21 cellular contexts compared by ENCODE assay signal in the genomic region with DNA sequence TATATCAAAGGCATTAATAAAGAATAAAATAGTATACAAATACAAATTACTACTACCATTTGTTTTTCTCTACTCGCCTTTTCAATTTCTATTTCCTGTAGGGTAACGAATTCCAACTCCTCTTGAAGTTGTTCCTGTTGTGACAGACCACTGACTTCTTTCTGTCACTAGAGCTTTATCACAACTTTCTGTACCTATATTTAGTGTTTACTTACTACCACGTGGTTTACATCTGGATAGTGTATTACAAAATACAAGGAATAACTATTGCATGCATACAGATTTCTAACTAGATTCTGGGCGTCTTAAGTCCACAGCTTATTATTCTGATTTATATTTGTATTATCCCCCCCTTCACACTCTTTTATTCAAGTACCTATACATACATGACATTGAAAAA. TPM values are rescaled to one million over a fixed set of nuclear protein-coding genes. Genes with fewer than 3 reads are reported as not detected.
DNase-seq lines count a peak whose midpoint lies in the region; ATAC-seq and TF ChIP-seq lines count a peak whose summit lies in the region.
"Had no signal": no experiment of that assay in that cellular context is flagged by ENCODE, and none has a peak within 500 bp of the region (broad histone marks: within the 10 kb centered on the region; RNA-seq: fewer than 3 reads in every experiment).

No MANE protein-coding gene starts in this region.

- H3K4me1 ChIP-seq in BLaER1 (peaks cover 28% of the 10 kb centered on the region), Karpas-422 (ENCODE audit: low read length) (peaks cover 19% of the 10 kb centered on the region), GM23338 (ENCODE audit: insufficient read depth) (no peaks in the 10 kb centered on the region)
- H3K4me1 ChIP-seq: A549, Caco-2 had no signal

- H3K9me3 ChIP-seq in BLaER1, result no peaks in the 10 kb centered on the region
- no peaks in the 10 kb centered on the region for H3K9me3 ChIP-seq in Karpas-422 (ENCODE audit: low read length)
- H3K9me3 ChIP-seq: A549, BE2C, Caco-2 had no signal

- H3K36me3 ChIP-seq in BLaER1 (peaks cover 13% of the 10 kb centered on the region), Karpas-422 (ENCODE audit: insufficient read depth, low read length) (no peaks in the 10 kb centered on the region), GM23338 (ENCODE audit: insufficient read depth) (no peaks in the 10 kb centered on the region)

- H4K20me1 ChIP-seq in BLaER1 (no peaks in the 10 kb centered on the region), Karpas-422 (ENCODE audit: insufficient read depth, low read depth, low read length) (no peaks in the 10 kb centered on the region), GM23338 (replicated peaks; ENCODE audit: insufficient read depth) (no peaks in the 10 kb centered on the region)

- intact Hi-C loops in Right ventricle myocardium superior (cut with DNase I) (no loop called here), cardiac septum (cut with DNase I) (no loop called here)

- no peak overlapping the region for H3K4me3 ChIP-seq in BLaER1
- no peak overlapping the region for H3K4me3 ChIP-seq in Karpas-422 (ENCODE audit: low read length)
- no peak overlapping the region for H3K4me3 ChIP-seq in GM23338
- H3K4me3 ChIP-seq: A549, GM23248 had no signal

- peak; percentile 59 for ATAC-seq in Right ventricle myocardium superior (ENCODE audit: poor library complexity)
- no peak for ATAC-seq in GM23338
- ATAC-seq in HG03097 (IDR thresholded peaks at IDR 0.05; ENCODE audit: low FRiP score, unreplicated experiment), result no peak
- ATAC-seq: A549; CD8-positive, alpha-beta T cell; HCT116 had no signal

- H3K27me3 Mint-ChIP-seq in endothelial cell (ENCODE audit: unreplicated experiment), result no peaks in the 10 kb centered on the region
- no peaks in the 10 kb centered on the region for H3K27me3 Mint-ChIP-seq in GM23338 (ENCODE audit: insufficient read depth, low read depth, poor library complexity)
- H3K27me3 Mint-ChIP-seq: CD4-positive, CD25-positive, alpha-beta regulatory T cell had no signal

- H3K9me3 Mint-ChIP-seq in endothelial cell (ENCODE audit: unreplicated experiment) (no peaks in the 10 kb centered on the region), GM23338 (peaks cover 6% of the 10 kb centered on the region; the same call in 2 of the 3 replicates)
- H3K9me3 Mint-ChIP-seq: CD8-positive, alpha-beta T cell had no signal

- TF ChIP-seq CTCF in endothelial cell (IDR thresholded peaks at IDR 0.05; ENCODE audit: unreplicated experiment), result no peak
- TF ChIP-seq CTCF in GM23338 (conservative IDR thresholded peaks at IDR 0.05; ENCODE audit: low read depth in 2 of 2), result no peak

- H3K9ac ChIP-seq in BLaER1, result no peak overlapping the region
- no peak overlapping the region for H3K9ac ChIP-seq in Karpas-422 (ENCODE audit: low read length)
- H3K9ac ChIP-seq: GM23248 had no signal

- H3K4me3 Mint-ChIP-seq in endothelial cell (ENCODE audit: unreplicated experiment) (no peak overlapping the region), GM23338 (no peak overlapping the region)
- H3K4me3 Mint-ChIP-seq: CD4-positive, CD25-positive, alpha-beta regulatory T cell; CD8-positive, alpha-beta T cell; H9 had no signal

- H3K9me2 ChIP-seq in Karpas-422 (replicated peaks; ENCODE audit: insufficient read depth, low read length), result no peaks in the 10 kb centered on the region
- no peaks in the 10 kb centered on the region for H3K9me2 ChIP-seq in GM23338 (ENCODE audit: insufficient read depth)

- H3K4me1 Mint-ChIP-seq in endothelial cell (ENCODE audit: unreplicated experiment) (peaks cover 5% of the 10 kb centered on the region), GM23338 (no peaks in the 10 kb centered on the region)

- H3K27ac Mint-ChIP-seq in endothelial cell (ENCODE audit: unreplicated experiment), result peak overlapping the region; percentile 67
- no peak overlapping the region for H3K27ac Mint-ChIP-seq in GM23338
- H3K27ac Mint-ChIP-seq: CD8-positive, alpha-beta T cell; H9 had no signal

- H3K79me2 ChIP-seq in Karpas-422 (ENCODE audit: low read length), result no peaks in the 10 kb centered on the region
- no peaks in the 10 kb centered on the region for H3K79me2 ChIP-seq in GM23338 (replicated peaks; ENCODE audit: insufficient read depth)

- H3K27ac ChIP-seq in BLaER1 (0 out of 2 replicates have a peak overlapping the region, but pooled peaks have one; percentile 1), Karpas-422 (ENCODE audit: low read length) (peak overlapping the region; percentile 71; the same call in 1 of the 2 replicates), GM23338 (ENCODE audit: low read depth) (no peak overlapping the region)
- H3K27ac ChIP-seq: A549, C4-2B, GM23248 had no signal

- no peak for DNase-seq in Right ventricle myocardium superior
- no peak for DNase-seq in cardiac septum (ENCODE audit: low spot score)
- DNase-seq in Karpas-422, result no peak
- DNase-seq in endothelial cell (ENCODE audit: low spot score), result no peak
- DNase-seq in GM23338 (ENCODE audit: low spot score), result no peak
- DNase-seq: 8988T; ACHN; AML-193; BE2C; Caco-2; CD4-positive, CD25-positive, alpha-beta regulatory T cell; CD8-positive, alpha-beta T cell; DMS153; DND-41; GM23248; H9 had no signal

- peak overlapping the region; percentile 39; the same call in 1 of the 2 replicates for H3K4me2 ChIP-seq in BLaER1
- no peak overlapping the region for H3K4me2 ChIP-seq in Karpas-422 (ENCODE audit: low read depth, low read length, poor library complexity, severe bottlenecking)
- no peak overlapping the region for H3K4me2 ChIP-seq in GM23338
- H3K4me2 ChIP-seq: A549 had no signal

- H3K36me3 Mint-ChIP-seq in endothelial cell (ENCODE audit: low read depth, unreplicated experiment) (peaks cover 12% of the 10 kb centered on the region), GM23338 (ENCODE audit: low read depth) (peaks cover 33% of the 10 kb centered on the region)

- H3F3A ChIP-seq in GM23338 (replicated peaks; ENCODE audit: low read depth), result no peaks in the 10 kb centered on the region

- H3K27me3 ChIP-seq in BLaER1 (no peaks in the 10 kb centered on the region), Karpas-422 (ENCODE audit: low read length) (no peaks in the 10 kb centered on the region), GM23338 (ENCODE audit: insufficient read depth) (no peaks in the 10 kb centered on the region)
- H3K27me3 ChIP-seq: BE2C had no signal

- H2AFZ ChIP-seq in Karpas-422 (ENCODE audit: low read length) (no peak overlapping the region), GM23338 (no peak overlapping the region)
- H2AFZ ChIP-seq: GM23248 had no signal

TF ChIP-seq in GM23338, 12 proteins besides CTCF, POLR2A, EP300 and RAD21 (continues in another document):
- TF ChIP-seq EZH2phosphoT487 (IDR thresholded peaks at IDR 0.05; ENCODE audit: unreplicated experiment) (no peak), NANOG (IDR thresholded peaks at IDR 0.05; ENCODE audit: borderline replicate concordance) (no peak), JUNB (IDR thresholded peaks at IDR 0.05; ENCODE audit: unreplicated experiment) (no peak)

RNA-seq across cellular contexts. Expression of a gene that starts 22.3 kb away (rescaled TPM):
- total RNA-seq in Right ventricle myocardium superior (60.7 TPM), cardiac septum (38.9 TPM), endothelial cell (ENCODE audit: unreplicated experiment) (52.8 TPM)
- 29.9 and 30.4 TPM in 2 replicates for total RNA-seq in Karpas-422 (2014; rRNA removed; shearing (Covaris generic); ENCODE audit: low replicate concordance)
- 30.7 and 38.9 TPM in 2 replicates for total RNA-seq in GM23338 (2014; rRNA removed; shearing (Covaris generic))
- polyA plus RNA-seq in GM23338 (2016; fragmentation: Nextera tagmentation; extraction: Ambion mirVana), result 24.6 and 24.8 TPM in 2 replicates

RNA-seq across cellular contexts. Expression of a gene that starts 52.9 kb away (rescaled TPM):
- total RNA-seq in Right ventricle myocardium superior, result 155 TPM
- 112 TPM for total RNA-seq in cardiac septum
- 23.6 and 37.5 TPM in 2 replicates for total RNA-seq in Karpas-422 (2014; rRNA removed; shearing (Covaris generic); ENCODE audit: low replicate concordance)
- total RNA-seq in endothelial cell (ENCODE audit: unreplicated experiment), result 100 TPM
- 102 and 106 TPM in 2 replicates for total RNA-seq in GM23338 (2014; rRNA removed; shearing (Covaris generic))
- 88.1 and 99.9 TPM in 2 replicates for polyA plus RNA-seq in GM23338 (2016; fragmentation: Nextera tagmentation; extraction: Ambion mirVana)
